Comparison of ENCODE assay signal across 12 cellular contexts in genomic region chr4:152577708-152578421, GRCh38. TPM values are rescaled to one million over a fixed set of nuclear protein-coding genes. Genes with fewer than 3 reads are reported as not detected.
DNase-seq lines count a peak whose midpoint lies in the region; ATAC-seq and TF ChIP-seq lines count a peak whose summit lies in the region.
"Had no signal": no experiment of that assay in that cellular context is flagged by ENCODE, and none has a peak within 500 bp of the region (broad histone marks: within the 10 kb centered on the region; RNA-seq: fewer than 3 reads in every experiment).

No MANE protein-coding gene starts in this region.

- H3K9me3 ChIP-seq in right atrium auricular region, result no peaks in the 10 kb centered on the region

- H3K27me3 ChIP-seq in right atrium auricular region, result no peaks in the 10 kb centered on the region

- H3K36me3 ChIP-seq in right atrium auricular region, result no peaks in the 10 kb centered on the region

- peaks cover 3% of the 10 kb centered on the region for H3K4me1 Mint-ChIP-seq in memory B cell
- H3K4me1 Mint-ChIP-seq in activated CD4-positive, alpha-beta T cell treated with anti-CD3 and anti-CD28 coated beads, Interleukin-2, amount 10 ng/mL, durations not matched to agents 24 days and 14 days, result no peaks in the 10 kb centered on the region

- ATAC-seq in GM18519 (IDR thresholded peaks at IDR 0.05; ENCODE audit: low FRiP score, unreplicated experiment) (peak; percentile 84), HG02623 (IDR thresholded peaks at IDR 0.05; ENCODE audit: unreplicated experiment) (peak; percentile 53), memory B cell (ENCODE audit: low read depth) (peak; percentile 78), omental fat pad (ENCODE audit: low FRiP score) (no peak)
- ATAC-seq: effector memory CD8-positive, alpha-beta T cell had no signal

- peaks cover 1% of the 10 kb centered on the region for H3K36me3 Mint-ChIP-seq in memory B cell
- no peaks in the 10 kb centered on the region for H3K36me3 Mint-ChIP-seq in activated CD4-positive, alpha-beta T cell treated with anti-CD3 and anti-CD28 coated beads, Interleukin-2, amount 10 ng/mL, durations not matched to agents 24 days and 14 days (ENCODE audit: low read depth)
- H3K36me3 Mint-ChIP-seq: mesothelial cell of epicardium had no signal

- no peak overlapping the region for H3K27ac Mint-ChIP-seq in memory B cell
- H3K27ac Mint-ChIP-seq in activated CD4-positive, alpha-beta T cell treated with anti-CD3 and anti-CD28 coated beads, Interleukin-2, amount 10 ng/mL, durations not matched to agents 24 days and 14 days, result no peak overlapping the region
- H3K27ac Mint-ChIP-seq: effector memory CD8-positive, alpha-beta T cell; mesothelial cell of epicardium had no signal

- TF ChIP-seq CTCF in omental fat pad (IDR thresholded peaks at IDR 0.05) (no peak), right atrium auricular region (IDR thresholded peaks at IDR 0.05) (no peak)

- no peak overlapping the region for H3K4me3 ChIP-seq in right atrium auricular region

- H3K27ac ChIP-seq in right atrium auricular region, result no peak overlapping the region

- H3K27me3 Mint-ChIP-seq in memory B cell, result peaks cover 3% of the 10 kb centered on the region
- peaks cover 34% of the 10 kb centered on the region for H3K27me3 Mint-ChIP-seq in activated CD4-positive, alpha-beta T cell treated with anti-CD3 and anti-CD28 coated beads, Interleukin-2, amount 10 ng/mL, durations not matched to agents 24 days and 14 days

- H3K4me1 ChIP-seq in right atrium auricular region, result no peaks in the 10 kb centered on the region

- intact Hi-C loops in activated CD4-positive, alpha-beta T cell treated with anti-CD3 and anti-CD28 coated beads, Interleukin-2, amount 10 ng/mL, durations not matched to agents 24 days and 14 days (cut with micrococcal nuclease), result no loop called here

- DNase-seq in NOMO-1 treated with DMSO at 0.1 percent for 48 hours (lab: John Stamatoyannopoulos, UW; ENCODE audit: unreplicated experiment) (peak; percentile 88), memory B cell (ENCODE audit: low spot score in 2 of 2) (no peak), omental fat pad (ENCODE audit: low spot score) (no peak), right atrium auricular region (ENCODE audit: low spot score) (no peak)
- DNase-seq in activated CD4-positive, alpha-beta T cell treated with anti-CD3 and anti-CD28 coated beads, Interleukin-2, amount 50 U/mL, for 1 hour, result no peak
- no peak for DNase-seq in activated CD4-positive, alpha-beta T cell treated with anti-CD3 and anti-CD28 coated beads, Interleukin-2, amount 10 ng/mL, durations not matched to agents 24 days and 14 days
- DNase-seq: amygdala; effector memory CD8-positive, alpha-beta T cell; NCI-H510A treated with DMSO at 0.1 percent for 48 hours had no signal

- no peak overlapping the region for H3K4me3 Mint-ChIP-seq in memory B cell
- no peak overlapping the region for H3K4me3 Mint-ChIP-seq in activated CD4-positive, alpha-beta T cell treated with anti-CD3 and anti-CD28 coated beads, Interleukin-2, amount 10 ng/mL, durations not matched to agents 24 days and 14 days
- H3K4me3 Mint-ChIP-seq: effector memory CD8-positive, alpha-beta T cell; mesothelial cell of epicardium had no signal

- no peaks in the 10 kb centered on the region for H3K9me3 Mint-ChIP-seq in memory B cell
- H3K9me3 Mint-ChIP-seq in activated CD4-positive, alpha-beta T cell treated with anti-CD3 and anti-CD28 coated beads, Interleukin-2, amount 10 ng/mL, durations not matched to agents 24 days and 14 days, result peaks cover 6% of the 10 kb centered on the region
- H3K9me3 Mint-ChIP-seq: effector memory CD8-positive, alpha-beta T cell had no signal

RNA-seq across cellular contexts. Expression of gene FBXW7, which starts 42.0 kb away (rescaled TPM):
- total RNA-seq in omental fat pad, result 10 to 100 TPM; 44.3 to 62.0 (median 49.9) TPM
- total RNA-seq in right atrium auricular region, result 10 to 100 TPM; 39.9 to 49.4 TPM
- 42.2 and 49.1 TPM in 2 replicates for total RNA-seq in activated CD4-positive, alpha-beta T cell treated with anti-CD3 and anti-CD28 coated beads, Interleukin-2, amount 10 ng/mL, durations not matched to agents 24 days and 14 days
